In the genomic region with DNA sequence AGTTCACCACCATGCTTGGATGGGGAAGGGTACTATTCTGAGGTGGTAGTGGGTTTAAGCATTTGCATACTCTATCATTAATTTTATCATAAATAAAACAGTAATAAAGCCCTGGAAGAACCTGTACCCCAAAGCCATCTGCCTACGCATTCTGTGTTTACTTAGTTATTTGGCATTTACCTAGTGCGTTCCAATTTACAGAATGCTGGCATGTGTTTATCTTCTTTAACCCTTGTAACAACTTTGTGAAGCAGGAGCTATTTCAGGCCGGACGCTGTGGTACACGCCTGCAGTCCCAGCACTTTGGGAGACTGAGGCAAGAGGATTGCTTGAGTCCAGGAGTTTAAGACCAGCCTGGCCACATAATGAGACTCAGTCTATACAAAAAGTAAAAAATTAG, we compare ENCODE assay signal across 17 cellular contexts. TPM values are rescaled to one million over a fixed set of nuclear protein-coding genes. Genes with fewer than 3 reads are reported as not detected.
DNase-seq lines count a peak whose midpoint lies in the region; ATAC-seq and TF ChIP-seq lines count a peak whose summit lies in the region.
"Had no signal": no experiment of that assay in that cellular context is flagged by ENCODE, and none has a peak within 500 bp of the region (broad histone marks: within the 10 kb centered on the region; RNA-seq: fewer than 3 reads in every experiment).

No MANE protein-coding gene starts in this region.

- peak; percentile 72 for DNase-seq in LNCaP clone FGC (ENCODE audit: low read depth)
- peak; percentile 57 for DNase-seq in NCI-H526 treated with DMSO at 0.1 percent for 48 hours (lab: John Stamatoyannopoulos, UW)
- no peak for DNase-seq in prostate gland (ENCODE audit: low spot score)
- DNase-seq in dedifferentiated amniotic fluid mesenchymal stem cell (ENCODE audit: extremely low spot score) = no peak
- DNase-seq in activated T-cell treated with anti-CD3 and anti-CD28 coated beads, Interleukin-2, amount 50 U/mL, for 48 hours = no peak
- DNase-seq in activated naive CD8-positive, alpha-beta T cell treated with anti-CD3 and anti-CD28 coated beads, Interleukin-2, amount 50 U/mL, for 24 hours = no peak
- DNase-seq: C1 segment of cervical spinal cord; Caco-2; CD4-positive, CD25-positive, alpha-beta regulatory T cell; CD8-positive, alpha-beta T cell; DND-41; GOT3; HFFc6 had no signal

- no peaks in the 10 kb centered on the region for H3K36me3 Mint-ChIP-seq in activated naive CD8-positive, alpha-beta T cell treated with anti-CD3 and anti-CD28 coated beads, Interleukin-2, amount 50 U/mL, for 24 hours (ENCODE audit: low read depth)
- H3K36me3 Mint-ChIP-seq: CD4-positive, CD25-positive, alpha-beta regulatory T cell; CD8-positive, alpha-beta T cell had no signal

- intact Hi-C loops in prostate gland (cut with DNase I) = no loop called here

- WGBS in prostate gland = 32% methylated on average over 5 of the region's 5 CpGs

- no peaks in the 10 kb centered on the region for H3K9me3 Mint-ChIP-seq in activated naive CD8-positive, alpha-beta T cell treated with anti-CD3 and anti-CD28 coated beads, Interleukin-2, amount 50 U/mL, for 24 hours
- H3K9me3 Mint-ChIP-seq: CD4-positive, CD25-positive, alpha-beta regulatory T cell; CD8-positive, alpha-beta T cell; HFFc6 had no signal

- ATAC-seq in GM18873 (IDR thresholded peaks at IDR 0.05; ENCODE audit: low FRiP score, unreplicated experiment) = no peak
- ATAC-seq in activated naive CD8-positive, alpha-beta T cell treated with anti-CD3 and anti-CD28 coated beads, Interleukin-2, amount 50 U/mL, for 24 hours = no peak
- ATAC-seq: CD8-positive, alpha-beta T cell; GM12878 had no signal

- no peaks in the 10 kb centered on the region for H3K36me3 ChIP-seq in prostate gland
- H3K36me3 ChIP-seq: HAP-1 had no signal

- H3K4me3 Mint-ChIP-seq in activated naive CD8-positive, alpha-beta T cell treated with anti-CD3 and anti-CD28 coated beads, Interleukin-2, amount 50 U/mL, for 24 hours = no peak overlapping the region
- H3K4me3 Mint-ChIP-seq: CD4-positive, CD25-positive, alpha-beta regulatory T cell; CD8-positive, alpha-beta T cell; HFFc6 had no signal

- peaks cover 4% of the 10 kb centered on the region for H3K4me1 ChIP-seq in prostate gland (replicated peaks)
- H3K4me1 ChIP-seq: Caco-2, HAP-1 had no signal

- no peaks in the 10 kb centered on the region for H3K9me3 ChIP-seq in prostate gland
- H3K9me3 ChIP-seq: Caco-2, HAP-1 had no signal

- TF ChIP-seq CTCF in C4-2B (conservative IDR thresholded peaks at IDR 0.05) (no peak), LNCaP clone FGC (IDR thresholded peaks at IDR 0.05; ENCODE audit: control insufficient read depth, extremely low read depth, insufficient read depth) (no peak), prostate gland (IDR thresholded peaks at IDR 0.05) (no peak)

- H3K4me1 Mint-ChIP-seq in activated naive CD8-positive, alpha-beta T cell treated with anti-CD3 and anti-CD28 coated beads, Interleukin-2, amount 50 U/mL, for 24 hours = no peaks in the 10 kb centered on the region
- H3K4me1 Mint-ChIP-seq: CD4-positive, CD25-positive, alpha-beta regulatory T cell had no signal

- no peaks in the 10 kb centered on the region for H3K27me3 ChIP-seq in prostate gland (replicated peaks; ENCODE audit: insufficient read depth)

- H3K27me3 Mint-ChIP-seq in activated naive CD8-positive, alpha-beta T cell treated with anti-CD3 and anti-CD28 coated beads, Interleukin-2, amount 50 U/mL, for 24 hours = peaks cover 12% of the 10 kb centered on the region

- no peak overlapping the region for H3K4me3 ChIP-seq in LNCaP clone FGC (ENCODE audit: low read depth, low read length)
- no peak overlapping the region for H3K4me3 ChIP-seq in prostate gland
- H3K4me3 ChIP-seq: GM12878, HAP-1 had no signal

- H3K27ac Mint-ChIP-seq in activated naive CD8-positive, alpha-beta T cell treated with anti-CD3 and anti-CD28 coated beads, Interleukin-2, amount 50 U/mL, for 24 hours = no peak overlapping the region
- H3K27ac Mint-ChIP-seq: CD4-positive, CD25-positive, alpha-beta regulatory T cell; CD8-positive, alpha-beta T cell; HFFc6 had no signal

- H3K27ac ChIP-seq in C4-2B = peak overlapping the region; percentile 85
- H3K27ac ChIP-seq in prostate gland = peak overlapping the region; percentile 36 to 58

- no peak for TF ChIP-seq POLR2A in prostate gland (IDR thresholded peaks at IDR 0.05)

RNA-seq across cellular contexts. Expression of a gene that starts 17.8 kb away (rescaled TPM):
- 100 to 1,000 TPM; 147 to 261 TPM for total RNA-seq in prostate gland

Comparison
In these comparisons a context has a peak if more than half of its experiments do, and no peak if none do; other contexts are left out.
1. DNase-seq: peak in LNCaP clone FGC (single experiment) and NCI-H526 treated with DMSO at 0.1 percent for 48 hours (single experiment); none in prostate gland (single experiment), dedifferentiated amniotic fluid mesenchymal stem cell (single experiment), activated T-cell treated with anti-CD3 and anti-CD28 coated beads, Interleukin-2, amount 50 U/mL, for 48 hours (0 of 2) and activated naive CD8-positive, alpha-beta T cell treated with anti-CD3 and anti-CD28 coated beads, Interleukin-2, amount 50 U/mL, for 24 hours (single experiment).